26 cellular contexts compared by ENCODE assay signal in the genomic region with DNA sequence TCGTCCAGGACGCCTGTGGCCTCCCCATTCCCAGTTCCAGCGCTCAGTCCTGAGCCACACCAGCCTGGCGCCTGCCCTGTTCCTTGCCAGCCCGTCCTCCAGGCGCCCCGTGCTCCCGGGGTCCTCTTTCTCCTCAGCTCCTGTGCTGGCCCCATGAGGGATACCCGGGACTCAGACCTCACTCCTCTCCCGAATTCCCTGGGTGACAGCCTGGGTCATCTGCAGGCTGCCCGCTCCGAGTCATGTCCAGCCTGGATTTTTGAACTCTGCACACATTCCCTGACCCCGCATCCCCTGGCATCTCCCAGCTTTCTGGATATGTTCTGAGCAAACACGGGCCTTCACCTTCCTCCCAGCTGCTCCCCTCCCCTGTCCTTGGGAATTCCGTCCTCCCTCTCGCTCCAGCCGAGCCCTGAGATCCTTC. TPM values are rescaled to one million over a fixed set of nuclear protein-coding genes. Genes with fewer than 3 reads are reported as not detected.
A peak's percentile ranks its signal among the peaks of the same experiment; 100 is the strongest.
DNase-seq lines count a peak whose midpoint lies in the region; ATAC-seq, FAIRE-seq and TF ChIP-seq lines count a peak whose summit lies in the region.
"Had no signal": no experiment of that assay in that cellular context is flagged by ENCODE, and none has a peak within 500 bp of the region (broad histone marks: within the 10 kb centered on the region; RNA-seq: fewer than 3 reads in every experiment).

No MANE protein-coding gene starts in this region.

- H4K5ac ChIP-seq in mesendoderm (ENCODE audit: low read length): no peak overlapping the region

- H3K4me1 Mint-ChIP-seq in CD14-positive monocyte: peaks cover 6% of the 10 kb centered on the region
- H3K4me1 Mint-ChIP-seq in chondrocyte (ENCODE audit: low read depth): peaks cover 17% of the 10 kb centered on the region
- H3K4me1 Mint-ChIP-seq in nephron progenitor cell: no peaks in the 10 kb centered on the region

- no peak for TF ChIP-seq POLR2A in GM12891 (IDR thresholded peaks at IDR 0.05; ENCODE audit: low read depth, low read length)

- no peak overlapping the region for H3K9ac ChIP-seq in mesendoderm (ENCODE audit: low read length)

- H3K4me3 Mint-ChIP-seq in CD14-positive monocyte (no peak overlapping the region), chondrocyte (ENCODE audit: unreplicated experiment) (no peak overlapping the region), nephron progenitor cell (no peak overlapping the region)
- H3K4me3 Mint-ChIP-seq: activated CD4-positive, alpha-beta memory T cell treated with anti-CD3 and anti-CD28 coated beads for 36 hours; brain; stimulated activated naive CD8-positive, alpha-beta T cell treated with anti-CD3 and anti-CD28 coated beads, Interleukin-15, Interleukin-2, amounts not matched to agents 100 ng/mL and 50 ng/mL, for 24 hours had no signal

- no peak overlapping the region for H4K8ac ChIP-seq in mesendoderm (ENCODE audit: low read depth, low read length)

- H3K56ac ChIP-seq in mesendoderm (ENCODE audit: low read length): no peak overlapping the region

- no peak overlapping the region for H3K23ac ChIP-seq in mesendoderm (ENCODE audit: low read length)

- H3K36me3 Mint-ChIP-seq in CD14-positive monocyte: peaks cover 90 to 100% of the 10 kb centered on the region in 2 donors
- H3K36me3 Mint-ChIP-seq in chondrocyte (ENCODE audit: low read depth): peaks cover 38% of the 10 kb centered on the region
- peaks cover 22% of the 10 kb centered on the region for H3K36me3 Mint-ChIP-seq in nephron progenitor cell (ENCODE audit: low read depth)

- H2AK5ac ChIP-seq in mesendoderm (ENCODE audit: low read length): no peak overlapping the region

- H3K4me1 ChIP-seq in foreskin keratinocyte (no peaks in the 10 kb centered on the region), mesendoderm (ENCODE audit: control insufficient read depth, low read depth, low read length) (no peaks in the 10 kb centered on the region)

- H3K4me2 ChIP-seq in mesendoderm (ENCODE audit: low read length): no peak overlapping the region

- H3K4me3 ChIP-seq in mesendoderm (ENCODE audit: low read length): no peak overlapping the region
- H3K4me3 ChIP-seq: coronary artery, MG63, tibial artery had no signal

- H3K27me3 Mint-ChIP-seq in CD14-positive monocyte (ENCODE audit: low read depth in 3 of 3) (peaks cover 0 to 2% (median 0%) of the 10 kb centered on the region in 3 donors), chondrocyte (ENCODE audit: low read depth) (no peaks in the 10 kb centered on the region), nephron progenitor cell (ENCODE audit: low read depth, poor library complexity) (no peaks in the 10 kb centered on the region)
- H3K27me3 Mint-ChIP-seq: activated CD4-positive, alpha-beta memory T cell treated with anti-CD3 and anti-CD28 coated beads for 36 hours; brain; CD4-positive, alpha-beta memory T cell; stimulated activated naive CD8-positive, alpha-beta T cell treated with anti-CD3 and anti-CD28 coated beads, Interleukin-15, Interleukin-2, amounts not matched to agents 100 ng/mL and 50 ng/mL, for 24 hours had no signal

- H3K27ac Mint-ChIP-seq in CD14-positive monocyte: peak overlapping the region in 4 of 7 donors; percentile 3 to 71 (median 42)
- H3K27ac Mint-ChIP-seq in chondrocyte (ENCODE audit: unreplicated experiment): peak overlapping the region; percentile 62
- peak overlapping the region; percentile 54 for H3K27ac Mint-ChIP-seq in nephron progenitor cell

- ATAC-seq in GM21529 (IDR thresholded peaks at IDR 0.05; ENCODE audit: unreplicated experiment) (no peak), foreskin keratinocyte (no peak)
- ATAC-seq: HCT116, left colon, Panc1 had no signal

- WGBS in mesendoderm (ENCODE audit: extremely low coverage, insufficient coverage, low lambda C conversion rate): no CpG with 5 or more reads among the region's 17 CpGs

- no peaks in the 10 kb centered on the region for H3K79me2 ChIP-seq in mesendoderm (ENCODE audit: control insufficient read depth, insufficient read depth, low read length)

- H3K36me3 ChIP-seq in mesendoderm (ENCODE audit: control insufficient read depth, insufficient read depth, low read length): peaks cover 20% of the 10 kb centered on the region
- H3K36me3 ChIP-seq: MG63 had no signal

- TF ChIP-seq CTCF in CD14-positive monocyte (IDR thresholded peaks at IDR 0.05): no peak
- no peak for TF ChIP-seq CTCF in chondrocyte (IDR thresholded peaks at IDR 0.05)
- no peak for TF ChIP-seq CTCF in nephron progenitor cell (IDR thresholded peaks at IDR 0.05)
- no peak for TF ChIP-seq CTCF in foreskin keratinocyte (conservative IDR thresholded peaks at IDR 0.05)

- no peak overlapping the region for H2BK120ac ChIP-seq in mesendoderm (ENCODE audit: low read depth, low read length)

- no peak overlapping the region for H2BK15ac ChIP-seq in mesendoderm (replicated peaks; ENCODE audit: low read depth)

- FAIRE-seq in GM12891 (lab: Jason Lieb, UNC): no peak
- FAIRE-seq: endometrium, G401.6 had no signal

- H3K27me3 ChIP-seq in foreskin keratinocyte (no peaks in the 10 kb centered on the region), mesendoderm (ENCODE audit: insufficient read depth, low read length, poor library complexity) (no peaks in the 10 kb centered on the region)
- H3K27me3 ChIP-seq: MG63, tibial artery had no signal

- H3K9me3 Mint-ChIP-seq in CD14-positive monocyte (peaks cover 0 to 1% (median 0%) of the 10 kb centered on the region in 7 donors), chondrocyte (ENCODE audit: low read depth) (no peaks in the 10 kb centered on the region), nephron progenitor cell (no peaks in the 10 kb centered on the region)
- H3K9me3 Mint-ChIP-seq: activated CD4-positive, alpha-beta memory T cell treated with anti-CD3 and anti-CD28 coated beads for 36 hours; CD4-positive, alpha-beta memory T cell; stimulated activated naive CD8-positive, alpha-beta T cell treated with anti-CD3 and anti-CD28 coated beads, Interleukin-15, Interleukin-2, amounts not matched to agents 100 ng/mL and 50 ng/mL, for 24 hours had no signal

- H3K18ac ChIP-seq in mesendoderm (ENCODE audit: low read length): no peak overlapping the region

- DNase-seq in CD14-positive monocyte (ENCODE audit: low spot score) (peak; percentile 39), GM12891 (ENCODE audit: insufficient read length, low spot score) (peak; percentile 2), chondrocyte (ENCODE audit: low spot score) (peak; percentile 77), nephron progenitor cell (no peak), foreskin keratinocyte (no peak), mesendoderm (no peak)
- DNase-seq: activated CD4-positive, alpha-beta memory T cell treated with anti-CD3 and anti-CD28 coated beads for 36 hours; activated T-cell treated with anti-CD3 and anti-CD28 coated beads, Interleukin-2, amount 50 U/mL, for 1 hour; CD4-positive, alpha-beta memory T cell; DMS153; MG63; NCI-H1436 treated with DMSO at 0.1 percent for 48 hours; NCI-H510A treated with DMSO at 0.1 percent for 48 hours; NK-92 treated with Interleukin-12 subunit alpha and Interleukin-12 subunit beta, amount 100 ng/mL, for 24 hours; stimulated activated CD4-positive, alpha-beta T cell treated with anti-CD3 and anti-CD28 coated beads, Interleukin-4, amount 100 ng/mL, for 24 hours; WERI-Rb-1 had no signal

- H3K79me1 ChIP-seq in mesendoderm (ENCODE audit: low read length): peaks cover 2% of the 10 kb centered on the region

- H3K4ac ChIP-seq in mesendoderm (ENCODE audit: low read depth, low read length): no peak overlapping the region

- H2BK5ac ChIP-seq in mesendoderm (ENCODE audit: low read length): no peak overlapping the region

- intact Hi-C loops in CD14-positive monocyte (cut with micrococcal nuclease): no loop called here

- H3K27ac ChIP-seq in foreskin keratinocyte (no peak overlapping the region), mesendoderm (ENCODE audit: low read depth, low read length) (no peak overlapping the region)
- H3K27ac ChIP-seq: coronary artery, tibial artery, WERI-Rb-1 had no signal

TF ChIP-seq in GM12891, 5 proteins besides CTCF, POLR2A, EP300 and RAD21:
- TF ChIP-seq SPI1 (IDR thresholded peaks at IDR 0.05; ENCODE audit: low read depth, low read length) (no peak), POLR2AphosphoS5 (IDR thresholded peaks at IDR 0.05; ENCODE audit: low read depth, low read length) (no peak), POU2F2 (IDR thresholded peaks at IDR 0.05; ENCODE audit: low read depth, low read length) (no peak), TAF1 (IDR thresholded peaks at IDR 0.05; ENCODE audit: low read depth, low read length) (no peak), PAX5 (IDR thresholded peaks at IDR 0.05; ENCODE audit: insufficient read depth, low read length, severe bottlenecking) (no peak)

RNA-seq across cellular contexts. Expression of gene ADD1, which starts 14.9 kb away (rescaled TPM):
- polyA plus RNA-seq in CD14-positive monocyte (100 to 1,000 TPM in 1 of 2 donors, 10 to 100 TPM in 1; 76.1 to 103 TPM), foreskin keratinocyte (129 and 130 TPM in 2 replicates)
- polyA plus RNA-seq in GM12891 (2012; ENCODE audit: low read depth, missing spikeins): 112 TPM
- total RNA-seq in chondrocyte (240 to 269 TPM (median 256 TPM) in 3 replicates), foreskin keratinocyte (173 and 176 TPM in 2 replicates)
- 202 TPM for polyA plus RNA-seq in mesendoderm (2013, experiment 1 of 2)
- 195 TPM for polyA plus RNA-seq in mesendoderm (2013, experiment 2 of 2)

RNA-seq across cellular contexts. Expression of gene SH3BP2, which starts 35.9 kb away (rescaled TPM):
- polyA plus RNA-seq in CD14-positive monocyte: 10 to 100 TPM; 19.1 to 26.9 TPM
- polyA plus RNA-seq in GM12891 (2012; ENCODE audit: low read depth, missing spikeins): 26.2 TPM
- 50.1 to 63.1 TPM (median 59.8 TPM) in 3 replicates for total RNA-seq in chondrocyte
- total RNA-seq in foreskin keratinocyte: 12.5 and 15.7 TPM in 2 replicates
- polyA plus RNA-seq in foreskin keratinocyte: 8.3 and 10.8 TPM in 2 replicates
- polyA plus RNA-seq in mesendoderm (2013, experiment 1 of 2): 19.3 TPM
- 19.0 TPM for polyA plus RNA-seq in mesendoderm (2013, experiment 2 of 2)

Comparison
In these comparisons a context has a peak if more than half of its experiments do, and no peak if none do; other contexts are left out.
1. DNase-seq: peak in CD14-positive monocyte (single experiment), GM12891 (single experiment) and chondrocyte (single experiment); none in nephron progenitor cell (single experiment), foreskin keratinocyte (0 of 2) and mesendoderm (single experiment).
2. Peak in every context shown above with its lines, with median percentiles within 50 percentile points of each other: H3K27ac Mint-ChIP-seq.